17 cellular contexts compared by ENCODE assay signal in the genomic region with DNA sequence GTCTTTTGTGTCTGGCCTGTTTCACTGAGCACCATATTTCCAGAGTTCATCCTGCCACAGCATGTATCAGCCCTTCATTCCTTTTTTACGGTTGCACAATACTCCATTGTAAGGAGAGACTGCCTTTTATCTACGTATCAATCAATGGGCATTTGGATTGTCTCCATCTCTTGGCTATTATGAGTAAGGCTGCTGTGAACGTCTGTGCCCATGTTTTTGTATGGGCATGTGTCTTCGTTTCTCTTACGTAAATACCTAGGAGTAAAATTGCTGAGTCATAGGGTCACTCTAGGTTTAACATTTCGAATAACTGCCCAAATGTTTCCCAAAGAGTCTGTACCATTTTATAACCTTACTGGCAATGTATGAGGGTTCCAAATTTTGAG.
DNase-seq lines count a peak whose midpoint lies in the region; ATAC-seq and TF ChIP-seq lines count a peak whose summit lies in the region.
"Had no signal": no experiment of that assay in that cellular context is flagged by ENCODE, and none has a peak within 500 bp of the region (broad histone marks: within the 10 kb centered on the region; RNA-seq: fewer than 3 reads in every experiment).

No MANE protein-coding gene starts in this region.

- DNase-seq in HCT116 (ENCODE audit: low read depth, low spot score) = peak; percentile 21
- no peak for DNase-seq in RWPE2 (ENCODE audit: low spot score)
- peak; percentile 94 for DNase-seq in fibroblast of gingiva (ENCODE audit: low read depth)
- DNase-seq in stomach = no peak
- DNase-seq in UCSD-AML1 (lab: John Stamatoyannopoulos, UW; ENCODE audit: unreplicated experiment) = no peak
- DNase-seq in activated CD8-positive, alpha-beta memory T cell treated with anti-CD3 and anti-CD28 coated beads, Interleukin-2, amount 50 U/mL, for 48 hours = no peak
- no peak for DNase-seq in COLO668 (lab: John Stamatoyannopoulos, UW; ENCODE audit: unreplicated experiment)
- DNase-seq: activated CD4-positive, CD25-positive, alpha-beta regulatory T cell; activated CD8-positive, alpha-beta memory T cell treated with anti-CD3 and anti-CD28 coated beads, Interleukin-2, amount 50 U/mL, for 4 hours; CD4-positive, alpha-beta memory T cell; cerebellar nuclear complex; lower lobe of right lung; natural killer cell; NCI-H1092 treated with DMSO at 0.1 percent for 48 hours; OCI-M1; stimulated activated CD8-positive, alpha-beta memory T cell treated with anti-CD3 and anti-CD28 coated beads, Interleukin-4, amount 100 ng/mL, for 48 hours; thyroid gland had no signal

- no peak for TF ChIP-seq RAD21 in HCT116 (IDR thresholded peaks at IDR 0.05; ENCODE audit: low read depth)

- H3K9me2 ChIP-seq in HCT116 (ENCODE audit: insufficient read depth) = no peaks in the 10 kb centered on the region

- intact Hi-C loops in HCT116 (cut with micrococcal nuclease) (no loop called here), stomach (cut with DNase I; ENCODE audit: low total_unique reads) (no loop called here)

- H3K4me2 ChIP-seq in HCT116 (ENCODE audit: low read length) = peak overlapping the region; percentile 24

- H3K9ac ChIP-seq in HCT116 (ENCODE audit: low read length) = no peak overlapping the region

- TF ChIP-seq POLR2A in HCT116 (IDR thresholded peaks at IDR 0.05; ENCODE audit: borderline replicate concordance, extremely low read depth, insufficient read depth, insufficient read length) = no peak
- no peak for TF ChIP-seq POLR2A in stomach (IDR thresholded peaks at IDR 0.05)

- POLR2A ChIA-PET in HCT116 (lab: Charles Lee) = no interaction called here

- H3K27me3 ChIP-seq in HCT116 (ENCODE audit: insufficient read depth, low read length) (peaks cover 13% of the 10 kb centered on the region; the same call in 1 of the 2 replicates), RWPE2 (ENCODE audit: insufficient read depth, poor library complexity, severe bottlenecking) (peaks cover 4% of the 10 kb centered on the region), stomach (peaks cover 0 to 5% (median 0%) of the 10 kb centered on the region in 3 donors)
- H3K27me3 ChIP-seq: thyroid gland had no signal

- RAD21 ChIA-PET in HCT116 (lab: Charles Lee; ENCODE audit: low non-redundant PET in 1 of 2, low total read pairs in 2 of 2, uncharacterized antibody in 2 of 2, unreplicated experiment in 2 of 2) = no interaction called here

- H3K9me3 ChIP-seq in HCT116 (ENCODE audit: control insufficient read depth in 1 of 2, insufficient read depth in 1 of 2, low read depth in 1 of 2, low read length in 2 of 2) (no peaks in the 10 kb centered on the region), RWPE2 (ENCODE audit: severe bottlenecking) (no peaks in the 10 kb centered on the region), stomach (no peaks in the 10 kb centered on the region)
- H3K9me3 ChIP-seq: lower lobe of right lung, thyroid gland had no signal

- H3K4me3 ChIP-seq in HCT116 (replicated peaks in 1 of 2; ENCODE audit: low read depth in 1 of 2, low read length in 2 of 2) (no peak overlapping the region), RWPE2 (ENCODE audit: severe bottlenecking) (no peak overlapping the region), stomach (no peak overlapping the region)
- H3K4me3 ChIP-seq: lower lobe of right lung, thyroid gland had no signal

- TF ChIP-seq CTCF in HCT116 (IDR thresholded peaks at IDR 0.05 in 2 of 3, conservative IDR thresholded peaks at IDR 0.05 in 1 of 3; ENCODE audit: borderline replicate concordance in 1 of 3, insufficient read depth in 1 of 3, low read depth in 2 of 3, low read length in 2 of 3) (no peak), RWPE2 (IDR thresholded peaks at IDR 0.05; ENCODE audit: poor library complexity, severe bottlenecking) (no peak), stomach (IDR thresholded peaks at IDR 0.05) (no peak)

- TF ChIP-seq EP300 in stomach (IDR thresholded peaks at IDR 0.05) = peak; percentile 57

- H3K4me1 ChIP-seq in HCT116 (ENCODE audit: control insufficient read depth in 1 of 2, insufficient read depth in 2 of 2, low read length in 2 of 2) (peaks cover 3 to 10% of the 10 kb centered on the region in 2 experiments; a peak in 3 of 4 replicates), RWPE2 (ENCODE audit: insufficient read depth, poor library complexity, severe bottlenecking) (peaks cover 17% of the 10 kb centered on the region), stomach (peaks cover 6 to 22% (median 7%) of the 10 kb centered on the region in 4 donors)
- H3K4me1 ChIP-seq: lower lobe of right lung, thyroid gland had no signal

- H3K36me3 ChIP-seq in HCT116 (ENCODE audit: control insufficient read depth in 1 of 2, insufficient read depth in 2 of 2, low read length in 2 of 2) = no peaks in the 10 kb centered on the region
- H3K36me3 ChIP-seq in RWPE2 (ENCODE audit: low read depth) = no peaks in the 10 kb centered on the region
- no peaks in the 10 kb centered on the region for H3K36me3 ChIP-seq in stomach
- H3K36me3 ChIP-seq: lower lobe of right lung, thyroid gland had no signal

- ATAC-seq in HCT116 (peak; percentile 52), RWPE2 (ENCODE audit: low read depth) (peak; percentile 86)
- ATAC-seq: lower lobe of right lung, natural killer cell had no signal

- BruUV-seq in HCT116 (replicated peaks; lab: Mats Ljungman, UMichigan) = no TSS peak

- 52 to 68% (median 61%) methylated on average over 6 of the region's 6 CpGs for WGBS in stomach, 5 donors

- H3K27ac ChIP-seq in HCT116 (ENCODE audit: low read depth, low read length) (no peak overlapping the region), RWPE2 (ENCODE audit: poor library complexity, severe bottlenecking) (peak overlapping the region; percentile 53), stomach (peak overlapping the region in 3 of 5 donors; percentile 44 to 89 (median 89))
- H3K27ac ChIP-seq: lower lobe of right lung, thyroid gland had no signal

- no peaks in the 10 kb centered on the region for H4K20me1 ChIP-seq in HCT116 (ENCODE audit: insufficient read depth)

- peak overlapping the region; percentile 40 for H2AFZ ChIP-seq in HCT116 (ENCODE audit: low read depth, low read length, poor library complexity, severe bottlenecking)

- CTCF ChIA-PET in HCT116 (lab: Charles Lee) = interaction anchor here (1.1 kb wide), 1 partner anchor 33 kb away, joined by 3 read pairs; no protein-coding TSS in a partner anchor

- H3K79me2 ChIP-seq in HCT116 (ENCODE audit: insufficient read depth, low read length) = no peaks in the 10 kb centered on the region

TF ChIP-seq in HCT116, 20 proteins besides CTCF, POLR2A, EP300 and RAD21:
- TF ChIP-seq CEBPB (IDR thresholded peaks at IDR 0.05; ENCODE audit: low read depth) (peak; percentile 71), CBX3 (IDR thresholded peaks at IDR 0.05; ENCODE audit: low read depth) (0 out of 2 replicates have a peak, but pooled peaks have one; percentile 18)
- TF ChIP-seq, protein P1, sequence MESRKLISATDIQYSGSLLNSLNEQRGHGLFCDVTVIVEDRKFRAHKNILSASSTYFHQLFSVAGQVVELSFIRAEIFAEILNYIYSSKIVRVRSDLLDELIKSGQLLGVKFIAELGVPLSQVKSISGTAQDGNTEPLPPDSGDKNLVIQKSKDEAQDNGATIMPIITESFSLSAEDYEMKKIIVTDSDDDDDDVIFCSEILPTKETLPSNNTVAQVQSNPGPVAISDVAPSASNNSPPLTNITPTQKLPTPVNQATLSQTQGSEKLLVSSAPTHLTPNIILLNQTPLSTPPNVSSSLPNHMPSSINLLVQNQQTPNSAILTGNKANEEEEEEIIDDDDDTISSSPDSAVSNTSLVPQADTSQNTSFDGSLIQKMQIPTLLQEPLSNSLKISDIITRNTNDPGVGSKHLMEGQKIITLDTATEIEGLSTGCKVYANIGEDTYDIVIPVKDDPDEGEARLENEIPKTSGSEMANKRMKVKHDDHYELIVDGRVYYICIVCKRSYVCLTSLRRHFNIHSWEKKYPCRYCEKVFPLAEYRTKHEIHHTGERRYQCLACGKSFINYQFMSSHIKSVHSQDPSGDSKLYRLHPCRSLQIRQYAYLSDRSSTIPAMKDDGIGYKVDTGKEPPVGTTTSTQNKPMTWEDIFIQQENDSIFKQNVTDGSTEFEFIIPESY (IDR thresholded peaks at IDR 0.05; ENCODE audit: extremely low read depth, insufficient replicate concordance, low read length) = no peak

Comparison
In these comparisons a context has a peak if more than half of its experiments do, and no peak if none do; other contexts are left out.
1. DNase-seq: peak in HCT116 (single experiment) and fibroblast of gingiva (single experiment); none in RWPE2 (single experiment), stomach (single experiment), UCSD-AML1 (single experiment), activated CD8-positive, alpha-beta memory T cell treated with anti-CD3 and anti-CD28 coated beads, Interleukin-2, amount 50 U/mL, for 48 hours (single experiment) and COLO668 (single experiment).